11 cellular contexts compared by ENCODE assay signal in the genomic region with DNA sequence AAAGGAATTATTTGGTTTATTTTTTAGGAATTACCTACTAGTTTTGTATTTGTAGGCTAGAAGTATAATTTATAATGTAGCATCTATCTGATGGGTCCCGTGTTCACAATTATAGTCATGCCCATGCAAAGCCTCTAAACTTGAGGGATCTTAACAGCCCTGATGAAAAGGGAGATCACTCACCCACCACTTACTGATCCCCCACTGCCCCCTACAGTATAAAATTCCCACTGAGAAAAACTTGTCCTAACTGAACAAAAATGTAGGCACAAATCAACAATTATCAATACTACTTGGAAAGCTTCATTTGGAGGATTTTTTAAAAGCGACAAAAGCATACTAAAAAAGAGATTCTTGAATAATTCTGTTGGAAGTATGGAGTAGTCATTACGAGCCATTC. TPM values are rescaled to one million over a fixed set of nuclear protein-coding genes. Genes with fewer than 3 reads are reported as not detected.
DNase-seq lines count a peak whose midpoint lies in the region; FAIRE-seq and TF ChIP-seq lines count a peak whose summit lies in the region.
"Had no signal": no experiment of that assay in that cellular context is flagged by ENCODE, and none has a peak within 500 bp of the region (broad histone marks: within the 10 kb centered on the region; RNA-seq: fewer than 3 reads in every experiment).

No MANE protein-coding gene starts in this region.

- no TSS peak for BruUV-seq in mammary epithelial cell (replicated peaks; lab: Mats Ljungman, UMichigan)

- intact Hi-C loops in mammary epithelial cell (cut with micrococcal nuclease), result loop anchor here (1.0 to 2.0 kb wide), 2 partner anchors 209 to 297 kb away; no protein-coding TSS in a partner anchor

- H4K20me1 ChIP-seq in mammary epithelial cell (ENCODE audit: insufficient read depth, low read length), result no peaks in the 10 kb centered on the region

- H3K4me3 ChIP-seq in mammary epithelial cell (replicated peaks in 1 of 3; ENCODE audit: insufficient read depth in 1 of 3, low read depth in 2 of 3, low read length in 3 of 3), result no peak overlapping the region
- H3K4me3 ChIP-seq: SK-N-MC had no signal

- POLR2A ChIA-PET in GM10248 (lab: Yijun Ruan, JAX), result no interaction called here

- peak; percentile 15 for FAIRE-seq in G401.6 (lab: Jason Lieb, UNC)

- no peaks in the 10 kb centered on the region for H3K36me3 ChIP-seq in mammary epithelial cell (ENCODE audit: insufficient read depth, low read length)

- in situ Hi-C loops in mammary epithelial cell (cut with MboI; ENCODE audit: low sequenced_read_pairs in 2 of 2), result loop anchor here in 1 of 2 donors (10.0 kb wide), 1 partner anchor 295 kb away; no protein-coding TSS in a partner anchor

- no peak overlapping the region for H3K4me2 ChIP-seq in mammary epithelial cell (ENCODE audit: insufficient read depth, low read depth, low read length)

- TF ChIP-seq CTCF in mammary epithelial cell (conservative IDR thresholded peaks at IDR 0.05 in 1 of 2, IDR thresholded peaks at IDR 0.05 in 1 of 2; ENCODE audit: extremely low read depth in 1 of 2, insufficient read depth in 1 of 2, low read depth in 1 of 2, low read length in 2 of 2), result peak; percentile 20 to 44
- TF ChIP-seq CTCF in GM10248 (IDR thresholded peaks at IDR 0.05; ENCODE audit: control extremely low read depth, extremely low read depth, low read depth, missing control alignments), result no peak

- H3K27ac ChIP-seq in mammary epithelial cell (ENCODE audit: insufficient read depth, low read depth, low read length), result no peak overlapping the region
- H3K27ac ChIP-seq: SK-N-MC had no signal

- dilution Hi-C loops in mammary epithelial cell (cut with HindIII; ENCODE audit: low sequenced_read_pairs), result no loop called here

- DNase-seq in LHCN-M2 (ENCODE audit: low read depth) (peak; percentile 63), mammary epithelial cell (no peak), myocyte (ENCODE audit: low read depth) (peak; percentile 33), GM10248 (ENCODE audit: extremely low spot score) (no peak), NOMO-1 treated with DMSO at 0.1 percent for 48 hours (lab: John Stamatoyannopoulos, UW; ENCODE audit: unreplicated experiment) (no peak)
- no peak for DNase-seq in effector CD4-positive, alpha-beta T cell
- DNase-seq: activated CD4-positive, alpha-beta T cell treated with anti-CD3 and anti-CD28 coated beads, Interleukin-2, amount 50 U/mL, for 48 hours; effector memory CD8-positive, alpha-beta T cell; NCI-H2171 treated with DMSO at 0.1 percent for 48 hours had no signal

- peaks cover 7% of the 10 kb centered on the region for H3K27me3 ChIP-seq in mammary epithelial cell (ENCODE audit: insufficient read depth, low read length)

- H3K79me2 ChIP-seq in mammary epithelial cell (ENCODE audit: insufficient read depth, low read length), result no peaks in the 10 kb centered on the region

- H3K4me1 ChIP-seq in mammary epithelial cell (ENCODE audit: insufficient read depth, low read length), result no peaks in the 10 kb centered on the region

- H3K9ac ChIP-seq in mammary epithelial cell (ENCODE audit: insufficient read depth, low read length), result no peak overlapping the region

- 44% methylated on average over 3 of the region's 3 CpGs for WGBS in mammary epithelial cell (ENCODE audit: low coverage, missing lambda C conversion rate)

- H3K9me3 ChIP-seq in mammary epithelial cell (replicated peaks; ENCODE audit: insufficient read depth, low read length), result no peaks in the 10 kb centered on the region

- CTCF ChIA-PET in mammary epithelial cell (lab: Charles Lee; ENCODE audit: low non-redundant PET), result no interaction called here
- CTCF ChIA-PET in GM10248 (lab: Yijun Ruan, JAX), result interaction anchor here (2.1 to 3.1 kb wide), 2 partner anchors 11 to 210 kb away, joined by 4 to 14 read pairs; no protein-coding TSS in a partner anchor

- H2AFZ ChIP-seq in mammary epithelial cell (ENCODE audit: low read depth, low read length), result no peak overlapping the region

RNA-seq across cellular contexts. Expression of a gene that starts 21.0 kb away (rescaled TPM):
- total RNA-seq in LHCN-M2 (2014; rRNA removed) (1.1 and 2.2 TPM in 2 replicates), mammary epithelial cell (not detected), myocyte (0.10 and 0.19 TPM in 2 replicates)
- not detected for polyA plus RNA-seq in LHCN-M2 (2012)
- polyA plus RNA-seq in mammary epithelial cell, result not detected
- not detected for polyA minus RNA-seq in mammary epithelial cell
- not detected for polyA plus RNA-seq in myocyte (2012)

Comparison
In these comparisons a context has a peak if more than half of its experiments do, and no peak if none do; other contexts are left out.
1. DNase-seq: peak in LHCN-M2 (single experiment) and myocyte (single experiment); none in mammary epithelial cell (single experiment), GM10248 (single experiment), NOMO-1 treated with DMSO at 0.1 percent for 48 hours (single experiment) and effector CD4-positive, alpha-beta T cell (single experiment).